Comparison of ENCODE assay signal across 8 cellular contexts in genomic region chr1:8671313-8671917, GRCh38.
DNase-seq lines count a peak whose midpoint lies in the region; ATAC-seq and TF ChIP-seq lines count a peak whose summit lies in the region.

No MANE protein-coding gene starts in this region.

- ATAC-seq in right cardiac atrium = peak; percentile 70 to 73
- ATAC-seq in gastrocnemius medialis = peak; percentile 61 to 63
- ATAC-seq in HG03571 (IDR thresholded peaks at IDR 0.05; ENCODE audit: unreplicated experiment) = no peak
- no peak for ATAC-seq in GM18502 (IDR thresholded peaks at IDR 0.05; ENCODE audit: poor library complexity, unreplicated experiment)

- H3K9me3 ChIP-seq in right cardiac atrium (ENCODE audit: control insufficient read depth, low read length) (no peaks in the 10 kb centered on the region), gastrocnemius medialis (no peaks in the 10 kb centered on the region)

- H3K4me1 ChIP-seq in right cardiac atrium (ENCODE audit: control insufficient read depth, insufficient read depth, low read length) = no peaks in the 10 kb centered on the region
- peaks cover 34 to 55% of the 10 kb centered on the region in 2 donors for H3K4me1 ChIP-seq in gastrocnemius medialis

- peak; percentile 75 to 87 (median 80) for TF ChIP-seq CTCF in gastrocnemius medialis (IDR thresholded peaks at IDR 0.05 in 4 of 5, conservative IDR thresholded peaks at IDR 0.05 in 1 of 5)

- H3K4me3 ChIP-seq in right cardiac atrium (ENCODE audit: low read length) = peak overlapping the region; percentile 34
- H3K4me3 ChIP-seq in gastrocnemius medialis = peak overlapping the region in 2 of 4 donors; percentile 3 to 23

- in situ Hi-C loops in gastrocnemius medialis (cut with MboI; ENCODE audit: low sequenced_read_pairs in 4 of 4) = loop anchor here in 3 of 4 donors (5.0 to 25.0 kb wide), 2 partner anchors 109 kb away; no protein-coding TSS in a partner anchor

- no peaks in the 10 kb centered on the region for H3K9me3 Mint-ChIP-seq in activated naive CD4-positive, alpha-beta T cell treated with anti-CD3 and anti-CD28 coated beads for 36 hours

- H3K27me3 ChIP-seq in right cardiac atrium (ENCODE audit: control insufficient read depth, insufficient read depth) = no peaks in the 10 kb centered on the region
- no peaks in the 10 kb centered on the region for H3K27me3 ChIP-seq in gastrocnemius medialis

- intact Hi-C loops in activated naive CD4-positive, alpha-beta T cell treated with anti-CD3 and anti-CD28 coated beads for 36 hours (cut with micrococcal nuclease) = loop anchor here (1.0 to 5.0 kb wide), 3 partner anchors 29 to 199 kb away; no protein-coding TSS in a partner anchor
- intact Hi-C loops in right cardiac atrium (cut with DNase I) (loop anchor here (2.0 to 10.0 kb wide), 3 partner anchors 107 to 111 kb away; no protein-coding TSS in a partner anchor), gastrocnemius medialis (cut with DNase I; ENCODE audit: low total_unique reads) (loop anchor here (1.0 to 5.0 kb wide), 2 partner anchors 110 to 204 kb away; no protein-coding TSS in a partner anchor)

- TF ChIP-seq POLR2A in gastrocnemius medialis (IDR thresholded peaks at IDR 0.05) = no peak

- H3K27me3 Mint-ChIP-seq in activated naive CD4-positive, alpha-beta T cell treated with anti-CD3 and anti-CD28 coated beads for 36 hours (ENCODE audit: low read depth) = no peaks in the 10 kb centered on the region

- WGBS in right cardiac atrium = 24% methylated on average over 8 of the region's 8 CpGs

- H3K4me3 Mint-ChIP-seq in activated naive CD4-positive, alpha-beta T cell treated with anti-CD3 and anti-CD28 coated beads for 36 hours = no peak overlapping the region

- H3K36me3 ChIP-seq in gastrocnemius medialis = no peaks in the 10 kb centered on the region

- H3K27ac ChIP-seq in right cardiac atrium (ENCODE audit: low read length) (no peak overlapping the region), gastrocnemius medialis (peak overlapping the region in 1 of 4 donors; percentile 62)

- no peaks in the 10 kb centered on the region for H3K36me3 Mint-ChIP-seq in activated naive CD4-positive, alpha-beta T cell treated with anti-CD3 and anti-CD28 coated beads for 36 hours (ENCODE audit: low read depth)

- H3K4me1 Mint-ChIP-seq in activated naive CD4-positive, alpha-beta T cell treated with anti-CD3 and anti-CD28 coated beads for 36 hours (ENCODE audit: low read depth) = peaks cover 52% of the 10 kb centered on the region

- CTCF ChIA-PET in activated naive CD4-positive, alpha-beta T cell treated with anti-CD3 and anti-CD28 coated beads for 36 hours (lab: Charles Lee) = interaction anchor here (0.6 to 3.8 kb wide), 17 partner anchors 10 to 262 kb away, joined by 3 to 32 read pairs (median 3); no protein-coding TSS in a partner anchor

- H3K27ac Mint-ChIP-seq in activated naive CD4-positive, alpha-beta T cell treated with anti-CD3 and anti-CD28 coated beads for 36 hours = no peak overlapping the region

- peak; percentile 43 for DNase-seq in activated naive CD4-positive, alpha-beta T cell treated with anti-CD3 and anti-CD28 coated beads for 36 hours
- no peak for DNase-seq in activated naive CD4-positive, alpha-beta T cell (lab: John Stamatoyannopoulos, UW)
- peak; percentile 33 for DNase-seq in NCI-H2029 (lab: John Stamatoyannopoulos, UW)
- peak; percentile 81 for DNase-seq in amniotic epithelial cell (ENCODE audit: low read depth)
- no peak for DNase-seq in right cardiac atrium
- DNase-seq in gastrocnemius medialis = peak; percentile 20 to 34

Comparison
In these comparisons a context has a peak if more than half of its experiments do, and no peak if none do; other contexts are left out.
1. DNase-seq: peak in activated naive CD4-positive, alpha-beta T cell treated with anti-CD3 and anti-CD28 coated beads for 36 hours (single experiment), NCI-H2029 (single experiment), amniotic epithelial cell (single experiment) and gastrocnemius medialis (2 of 2); none in activated naive CD4-positive, alpha-beta T cell (0 of 4) and right cardiac atrium (0 of 3).
2. ATAC-seq: peak in right cardiac atrium (2 of 2) and gastrocnemius medialis (2 of 2); none in HG03571 (single experiment) and GM18502 (single experiment).